ENCODE assay signal across 35 cellular contexts in genomic region chr3:136532766-136533165, GRCh38.
"Had no signal": no experiment of that assay in that cellular context is flagged by ENCODE, and none has a peak within 500 bp of the region (broad histone marks: within the 10 kb centered on the region; RNA-seq: fewer than 3 reads in every experiment).

No MANE protein-coding gene starts in this region.

- H3K4me3 ChIP-seq: esophagus muscularis mucosa, gastrocnemius medialis, heart right ventricle had no signal

- H3K27ac ChIP-seq: brain microvascular endothelial cell, esophagus muscularis mucosa, foreskin keratinocyte, gastrocnemius medialis, heart right ventricle, WERI-Rb-1 had no signal

- FAIRE-seq: astrocyte, bronchial epithelial cell had no signal

- H3K36me3 ChIP-seq: brain microvascular endothelial cell, esophagus muscularis mucosa, gastrocnemius medialis, WERI-Rb-1 had no signal

- H3K4me1 ChIP-seq: esophagus muscularis mucosa, foreskin keratinocyte, gastrocnemius medialis, heart right ventricle had no signal

- H3K27me3 Mint-ChIP-seq: activated B cell treated with CpG ODN at 0.5 μM for 24 hours; activated CD4-positive, alpha-beta memory T cell treated with anti-CD3 and anti-CD28 coated beads for 36 hours; activated CD4-positive, alpha-beta T cell treated with anti-CD3 and anti-CD28 coated beads for 36 hours; activated CD4-positive, alpha-beta T cell treated with anti-CD3 and anti-CD28 coated beads, Interleukin-2, amount 10 ng/mL, durations not matched to agents 24 days and 14 days; activated CD8-positive, alpha-beta memory T cell treated with anti-CD3 and anti-CD28 coated beads, Interleukin-2, amount 10 ng/mL, durations not matched to agents 7 days and 5 days; activated naive CD8-positive, alpha-beta T cell; activated T-cell treated with anti-CD3 and anti-CD28 coated beads, Interleukin-2, amount 50 U/mL, for 24 hours; activated T-helper 17 cell treated with anti-CD3 and anti-CD28 coated beads, Interleukin-2, amount 50 U/mL, for 72 hours; central memory CD8-positive, alpha-beta T cell; effector memory CD8-positive, alpha-beta T cell; T-helper 17 cell had no signal

- DNase-seq: activated B cell treated with CpG ODN at 0.5 μM for 24 hours; activated CD4-positive, alpha-beta memory T cell treated with anti-CD3 and anti-CD28 coated beads for 36 hours; activated CD4-positive, alpha-beta T cell treated with anti-CD3 and anti-CD28 coated beads for 36 hours; activated CD4-positive, alpha-beta T cell treated with anti-CD3 and anti-CD28 coated beads, Interleukin-2, amount 10 ng/mL, durations not matched to agents 24 days and 14 days; activated CD8-positive, alpha-beta memory T cell treated with anti-CD3 and anti-CD28 coated beads, Interleukin-2, amount 10 ng/mL, durations not matched to agents 7 days and 5 days; activated CD8-positive, alpha-beta memory T cell treated with anti-CD3 and anti-CD28 coated beads, Interleukin-2, amount 50 U/mL, for 4 hours; activated CD8-positive, alpha-beta T cell treated with anti-CD3 and anti-CD28 coated beads, Interleukin-2, amount 10 ng/mL, durations not matched to agents 7 days and 5 days; activated effector memory CD4-positive, alpha-beta T cell treated with Interleukin-2 at 50 U/mL for 16 hours; activated gamma-delta T cell treated with Interleukin-2 at 50 U/mL for 16 hours; activated naive CD4-positive, alpha-beta T cell treated with anti-CD3 and anti-CD28 coated beads, Interleukin-2, amount 50 U/mL, for 16 hours; activated naive CD4-positive, alpha-beta T cell treated with Interleukin-2 at 50 U/mL for 16 hours; activated T-cell treated with anti-CD3 and anti-CD28 coated beads, Interleukin-2, amount 50 U/mL, for 24 hours; amniotic stem cell; anterior cingulate cortex; brain microvascular endothelial cell; cortex of kidney; dermis blood vessel endothelial cell; effector CD4-positive, alpha-beta T cell; effector memory CD8-positive, alpha-beta T cell; erythroblast; foreskin keratinocyte; gastrocnemius medialis; heart right ventricle; T-helper 1 cell; T-helper 17 cell; T1000; WERI-Rb-1 had no signal

- H3K27me3 ChIP-seq: brain microvascular endothelial cell, esophagus muscularis mucosa, foreskin keratinocyte, gastrocnemius medialis, heart right ventricle had no signal

- ATAC-seq: activated CD4-positive, alpha-beta T cell treated with anti-CD3 and anti-CD28 coated beads for 36 hours; activated CD4-positive, CD25-positive, alpha-beta regulatory T cell treated with anti-CD3 and anti-CD28 coated beads, Interleukin-2, amount 50 U/mL, for 24 hours; activated CD8-positive, alpha-beta memory T cell treated with anti-CD3 and anti-CD28 coated beads, Interleukin-2, amount 10 ng/mL, durations not matched to agents 7 days and 5 days; activated CD8-positive, alpha-beta T cell treated with anti-CD3 and anti-CD28 coated beads, Interleukin-2, amount 10 ng/mL, durations not matched to agents 7 days and 5 days; activated T-helper 17 cell treated with anti-CD3 and anti-CD28 coated beads, Interleukin-2, amount 50 U/mL, for 72 hours; effector memory CD8-positive, alpha-beta T cell; foreskin keratinocyte; gastrocnemius medialis; heart right ventricle; T-helper 17 cell had no signal

- H3K4me1 Mint-ChIP-seq: activated CD4-positive, alpha-beta T cell treated with anti-CD3 and anti-CD28 coated beads, Interleukin-2, amount 10 ng/mL, durations not matched to agents 24 days and 14 days; activated CD8-positive, alpha-beta memory T cell treated with anti-CD3 and anti-CD28 coated beads, Interleukin-2, amount 10 ng/mL, durations not matched to agents 7 days and 5 days had no signal

- H3K9me3 ChIP-seq: gastrocnemius medialis had no signal

- H3K9me3 Mint-ChIP-seq: effector memory CD8-positive, alpha-beta T cell had no signal

- H3K27ac Mint-ChIP-seq: activated B cell treated with CpG ODN at 0.5 μM for 24 hours; activated CD4-positive, alpha-beta memory T cell treated with anti-CD3 and anti-CD28 coated beads for 36 hours; activated CD4-positive, alpha-beta T cell treated with anti-CD3 and anti-CD28 coated beads for 36 hours; activated CD4-positive, alpha-beta T cell treated with anti-CD3 and anti-CD28 coated beads, Interleukin-2, amount 10 ng/mL, durations not matched to agents 24 days and 14 days; activated CD8-positive, alpha-beta memory T cell treated with anti-CD3 and anti-CD28 coated beads, Interleukin-2, amount 10 ng/mL, durations not matched to agents 7 days and 5 days; activated CD8-positive, alpha-beta T cell treated with anti-CD3 and anti-CD28 coated beads, Interleukin-2, amount 10 ng/mL, durations not matched to agents 7 days and 5 days; activated naive CD8-positive, alpha-beta T cell; activated T-cell treated with anti-CD3 and anti-CD28 coated beads, Interleukin-2, amount 50 U/mL, for 24 hours; activated T-helper 17 cell treated with anti-CD3 and anti-CD28 coated beads, Interleukin-2, amount 50 U/mL, for 72 hours; effector memory CD8-positive, alpha-beta T cell; T-helper 17 cell; T-helper 2 cell treated with Interferon-gamma antibody and Interleukin-4, amounts not matched to agents 5 μg/mL and 100 μg/mL, for 36 hours had no signal

- H3K4me3 Mint-ChIP-seq: activated B cell treated with CpG ODN at 0.5 μM for 24 hours; activated CD4-positive, alpha-beta memory T cell treated with anti-CD3 and anti-CD28 coated beads for 36 hours; activated CD4-positive, alpha-beta T cell treated with anti-CD3 and anti-CD28 coated beads for 36 hours; activated CD4-positive, alpha-beta T cell treated with anti-CD3 and anti-CD28 coated beads, Interleukin-2, amount 10 ng/mL, durations not matched to agents 24 days and 14 days; activated CD8-positive, alpha-beta memory T cell treated with anti-CD3 and anti-CD28 coated beads, Interleukin-2, amount 10 ng/mL, durations not matched to agents 7 days and 5 days; activated CD8-positive, alpha-beta T cell treated with anti-CD3 and anti-CD28 coated beads, Interleukin-2, amount 10 ng/mL, durations not matched to agents 7 days and 5 days; activated naive CD8-positive, alpha-beta T cell; activated T-cell treated with anti-CD3 and anti-CD28 coated beads, Interleukin-2, amount 50 U/mL, for 24 hours; activated T-helper 17 cell treated with anti-CD3 and anti-CD28 coated beads, Interleukin-2, amount 50 U/mL, for 72 hours; central memory CD8-positive, alpha-beta T cell; effector memory CD8-positive, alpha-beta T cell; T-helper 17 cell; T-helper 2 cell treated with Interferon-gamma antibody and Interleukin-4, amounts not matched to agents 5 μg/mL and 100 μg/mL, for 36 hours had no signal
